In genomic region chr3:23817508-23818223, GRCh38 we compare ENCODE assay signal across 23 cellular contexts.
"Had no signal": no experiment of that assay in that cellular context is flagged by ENCODE, and none has a peak within 500 bp of the region (broad histone marks: within the 10 kb centered on the region; RNA-seq: fewer than 3 reads in every experiment).

No MANE protein-coding gene starts in this region.

- H3K9me3 Mint-ChIP-seq: naive thymus-derived CD4-positive, alpha-beta T cell; nephron; stimulated activated naive B cell treated with anti-CD40 and anti-IgM and Interleukin-4, amounts not matched to agents 10 μg/mL and 1 μg/mL and 100 μg/mL, for 72 hours; stimulated activated naive CD8-positive, alpha-beta T cell treated with anti-CD3 and anti-CD28 coated beads, Interleukin-15, Interleukin-2, amounts not matched to agents 100 ng/mL and 50 ng/mL, for 24 hours had no signal

- H3K36me3 ChIP-seq: esophagus muscularis mucosa, gastroesophageal sphincter, left lung, prostate gland, sigmoid colon, tibial nerve, upper lobe of right lung, uterus had no signal

- H3K9ac ChIP-seq: neural progenitor cell had no signal

- H3K27ac Mint-ChIP-seq: nephron; neural progenitor cell; stimulated activated naive B cell treated with anti-CD40 and anti-IgM and Interleukin-4, amounts not matched to agents 10 μg/mL and 1 μg/mL and 100 μg/mL, for 72 hours; stimulated activated naive CD8-positive, alpha-beta T cell treated with anti-CD3 and anti-CD28 coated beads, Interleukin-15, Interleukin-2, amounts not matched to agents 100 ng/mL and 50 ng/mL, for 24 hours had no signal

- H3K4me3 Mint-ChIP-seq: nephron; neural progenitor cell; stimulated activated naive B cell treated with anti-CD40 and anti-IgM and Interleukin-4, amounts not matched to agents 10 μg/mL and 1 μg/mL and 100 μg/mL, for 72 hours; stimulated activated naive CD8-positive, alpha-beta T cell treated with anti-CD3 and anti-CD28 coated beads, Interleukin-15, Interleukin-2, amounts not matched to agents 100 ng/mL and 50 ng/mL, for 24 hours had no signal

- H3K4me2 ChIP-seq: hepatocyte, neural progenitor cell had no signal

- H2AFZ ChIP-seq: hepatocyte, neural progenitor cell had no signal

- H3K27ac ChIP-seq: esophagus muscularis mucosa, foreskin keratinocyte, gastroesophageal sphincter, heart left ventricle, hepatocyte, left lung, prostate gland, sigmoid colon, thoracic aorta, tibial nerve, upper lobe of right lung, uterus had no signal

- DNase-seq: effector memory CD4-positive, alpha-beta T cell; foreskin keratinocyte; heart left ventricle; left cardiac atrium; left lung; mesendoderm; midbrain; naive thymus-derived CD4-positive, alpha-beta T cell; right cardiac atrium; sigmoid colon; stimulated activated CD4-positive, alpha-beta T cell treated with anti-CD3 and anti-CD28 coated beads, Interleukin-4, amount 100 ng/mL, for 4 hours; stimulated activated naive B cell treated with anti-CD40 and anti-IgM and Interleukin-4, amounts not matched to agents 10 μg/mL and 1 μg/mL and 100 μg/mL, for 72 hours; upper lobe of right lung; uterus had no signal

- H3K27me3 ChIP-seq: esophagus muscularis mucosa, foreskin keratinocyte, gastroesophageal sphincter, heart left ventricle, hepatocyte, left lung, neural progenitor cell, sigmoid colon, tibial nerve, upper lobe of right lung, uterus had no signal

- H3K27me3 Mint-ChIP-seq: naive thymus-derived CD4-positive, alpha-beta T cell; stimulated activated naive B cell treated with anti-CD40 and anti-IgM and Interleukin-4, amounts not matched to agents 10 μg/mL and 1 μg/mL and 100 μg/mL, for 72 hours; stimulated activated naive CD8-positive, alpha-beta T cell treated with anti-CD3 and anti-CD28 coated beads, Interleukin-15, Interleukin-2, amounts not matched to agents 100 ng/mL and 50 ng/mL, for 24 hours had no signal

- ATAC-seq: foreskin keratinocyte; gastroesophageal sphincter; heart left ventricle; left cardiac atrium; left lung; naive thymus-derived CD4-positive, alpha-beta T cell; right cardiac atrium; stimulated activated naive B cell treated with anti-CD40 and anti-IgM and Interleukin-4, amounts not matched to agents 10 μg/mL and 1 μg/mL and 100 μg/mL, for 72 hours; upper lobe of right lung had no signal

- H3K4me1 ChIP-seq: uterus had no signal

- H3K9me3 ChIP-seq: esophagus muscularis mucosa, gastroesophageal sphincter, heart left ventricle, left lung, prostate gland, sigmoid colon, thoracic aorta, tibial nerve, upper lobe of right lung, uterus had no signal

- H3K4me3 ChIP-seq: esophagus muscularis mucosa, gastroesophageal sphincter, heart left ventricle, hepatocyte, left lung, neural progenitor cell, prostate gland, sigmoid colon, thoracic aorta, tibial nerve, upper lobe of right lung, uterus had no signal
